ENCODE assay signal across 8 cellular contexts in the genomic region with DNA sequence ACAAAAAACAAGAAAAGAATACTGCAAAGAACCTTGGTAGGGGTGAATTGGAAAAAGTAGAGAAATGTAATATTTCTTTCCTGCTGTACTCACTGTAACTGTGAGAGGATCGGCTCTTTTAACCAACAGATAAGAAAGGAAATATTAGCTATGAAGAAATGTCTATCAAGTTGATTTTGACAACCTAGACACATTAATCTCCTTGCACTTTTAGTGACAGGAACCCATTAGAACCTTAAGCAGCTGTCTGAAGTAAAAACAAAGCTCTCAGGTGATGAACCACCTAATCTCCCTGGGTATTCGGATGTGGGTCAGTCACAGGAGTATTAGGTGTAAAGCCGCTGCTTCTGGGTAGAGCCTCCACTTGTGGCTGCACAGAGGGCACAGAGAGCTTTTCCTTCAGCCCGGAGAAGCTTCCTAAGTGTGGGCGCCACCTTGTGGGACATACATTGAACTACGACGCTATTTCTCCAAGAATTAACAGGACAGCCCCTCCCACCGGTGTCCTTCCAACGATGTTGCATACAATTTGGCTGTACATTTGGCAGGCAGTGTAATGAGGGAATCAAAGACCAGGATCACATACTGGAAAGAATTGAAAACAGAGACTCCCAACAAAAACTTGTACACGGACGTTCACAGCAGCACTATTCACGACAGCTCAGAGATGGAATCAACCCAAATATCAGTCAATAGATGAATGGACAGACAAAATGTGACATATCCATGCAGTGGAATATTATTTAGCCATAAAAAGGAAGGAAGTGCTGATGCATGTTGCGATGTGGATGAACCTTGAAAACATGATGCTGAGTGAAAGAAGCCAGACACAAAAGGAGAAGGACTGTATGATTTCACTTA. TPM values are rescaled to one million over a fixed set of nuclear protein-coding genes. Genes with fewer than 3 reads are reported as not detected.
A peak's percentile ranks its signal among the peaks of the same experiment; 100 is the strongest.
DNase-seq lines count a peak whose midpoint lies in the region; ATAC-seq, FAIRE-seq and TF ChIP-seq lines count a peak whose summit lies in the region.

No MANE protein-coding gene starts in this region.

- H3K27ac Mint-ChIP-seq in type B pancreatic cell = peak overlapping the region; percentile 6

- TF ChIP-seq CTCF in BE2C (IDR thresholded peaks at IDR 0.05; ENCODE audit: low read depth, low read length) (peak; percentile 92), pancreas (IDR thresholded peaks at IDR 0.05) (peak; percentile 48 to 69 (median 57)), type B pancreatic cell (conservative IDR thresholded peaks at IDR 0.05) (peak; percentile 90)

- ATAC-seq in GM21515 (IDR thresholded peaks at IDR 0.05; ENCODE audit: unreplicated experiment) = peak; percentile 64
- ATAC-seq in SK-N-SH treated with all-trans-retinoic acid at 6 μM for 48 hours = peak; percentile 98
- ATAC-seq in pancreas = peak; percentile 90 to 100 (median 98)

- H3K4me1 ChIP-seq in BE2C (0 out of 2 replicates have a peak, but pooled peaks cover 2% of the 10 kb centered on the region), pancreas (peaks cover 0 to 3% (median 0%) of the 10 kb centered on the region in 3 donors)

- FAIRE-seq in pancreas (lab: Jason Lieb, UNC) = no peak

- WGBS in pancreas, 2 donors = 14 to 16% methylated on average over 13 of the region's 13 CpGs

- H3K27me3 ChIP-seq in BE2C (no peaks in the 10 kb centered on the region), pancreas (no peaks in the 10 kb centered on the region)

- H3K4me1 Mint-ChIP-seq in type B pancreatic cell (ENCODE audit: unreplicated experiment) = peaks cover 5% of the 10 kb centered on the region

- peaks cover 3% of the 10 kb centered on the region for H3K36me3 Mint-ChIP-seq in type B pancreatic cell

- H3K36me3 ChIP-seq in BE2C (peaks cover 7% of the 10 kb centered on the region), pancreas (peaks cover 0 to 18% (median 2%) of the 10 kb centered on the region in 3 donors)

- H3K4me3 ChIP-seq in BE2C (ENCODE audit: low read depth, low read length) (no peak overlapping the region), pancreas (no peak overlapping the region)

- no peak overlapping the region for H3K27ac ChIP-seq in pancreas

- DNase-seq in BE2C (peak; percentile 75), NCI-H1105 (lab: John Stamatoyannopoulos, UW) (peak; percentile 81), glomerular visceral epithelial cell (ENCODE audit: extremely low spot score) (peak; percentile 82), pancreas (peak in 5 of 6 donors; percentile 59 to 79 (median 68)), type B pancreatic cell (ENCODE audit: extremely low spot score, unreplicated experiment) (no peak)
- peak; percentile 60 for DNase-seq in activated naive CD4-positive, alpha-beta T cell treated with anti-CD3 and anti-CD28 coated beads, Interleukin-2, amount 50 U/mL, for 16 hours

- no peak overlapping the region for H3K4me3 Mint-ChIP-seq in type B pancreatic cell

- peaks cover 3% of the 10 kb centered on the region; the same call in 1 of the 2 replicates for H3K9me3 ChIP-seq in BE2C
- no peaks in the 10 kb centered on the region for H3K9me3 ChIP-seq in pancreas

- H3K27me3 Mint-ChIP-seq in type B pancreatic cell = no peaks in the 10 kb centered on the region

- H3K9me3 Mint-ChIP-seq in type B pancreatic cell = no peaks in the 10 kb centered on the region

- intact Hi-C loops in pancreas (cut with DNase I) = loop anchor here in 1 of 3 donors (10.0 kb wide), 1 partner anchor 48 kb away; a partner anchor contains a TSS

TF ChIP-seq in SK-N-SH treated with all-trans-retinoic acid at 6 μM for 48 hours, 23 proteins besides CTCF, POLR2A, EP300 and RAD21:
- no peak for TF ChIP-seq PPARA (CRISPR knock-in tag; IDR thresholded peaks at IDR 0.05; ENCODE audit: borderline replicate concordance)
- peak; percentile 75; the same call in 1 of the 2 replicates for TF ChIP-seq ZNF8 (CRISPR knock-in tag; IDR thresholded peaks at IDR 0.05)
- no peak for TF ChIP-seq ESRRG (CRISPR knock-in tag; IDR thresholded peaks at IDR 0.05)

RNA-seq across cellular contexts. Expression of a gene that starts 28.9 kb away (rescaled TPM):
- 55.5 TPM for polyA plus RNA-seq in BE2C (2012; ENCODE audit: insufficient read depth, insufficient read length, low read depth)
- total RNA-seq in pancreas (10 to 100 TPM; 15.4 to 25.2 (median 21.1) TPM), type B pancreatic cell (ENCODE audit: low replicate concordance) (54.1 and 61.4 TPM in 2 replicates)
- 10 to 100 TPM in 1 of 2 donors, 1 to 10 TPM in 1; 9.3 to 14.4 TPM for polyA plus RNA-seq in pancreas

RNA-seq across cellular contexts. Expression of a gene that starts 46.4 kb away (rescaled TPM):
- 103 TPM for polyA plus RNA-seq in BE2C (2012; ENCODE audit: insufficient read depth, insufficient read length, low read depth)
- total RNA-seq in pancreas (10 to 100 TPM; 33.7 to 80.2 (median 45.3) TPM), type B pancreatic cell (ENCODE audit: low replicate concordance) (29.0 and 59.5 TPM in 2 replicates)
- polyA plus RNA-seq in pancreas = 10 to 100 TPM; 22.3 to 37.3 TPM
